Comparison of ENCODE assay signal across 1 cellular context in genomic region chr1:39048745-39049370, GRCh38.
A peak's percentile ranks its signal among the peaks of the same experiment; 100 is the strongest.
TF ChIP-seq lines count a peak whose summit lies in the region.

No MANE protein-coding gene starts in this region.

TF ChIP-seq in HepG2, 621 proteins besides CTCF, POLR2A, EP300 and RAD21 (continued from another document):
- TF ChIP-seq, protein P1, sequence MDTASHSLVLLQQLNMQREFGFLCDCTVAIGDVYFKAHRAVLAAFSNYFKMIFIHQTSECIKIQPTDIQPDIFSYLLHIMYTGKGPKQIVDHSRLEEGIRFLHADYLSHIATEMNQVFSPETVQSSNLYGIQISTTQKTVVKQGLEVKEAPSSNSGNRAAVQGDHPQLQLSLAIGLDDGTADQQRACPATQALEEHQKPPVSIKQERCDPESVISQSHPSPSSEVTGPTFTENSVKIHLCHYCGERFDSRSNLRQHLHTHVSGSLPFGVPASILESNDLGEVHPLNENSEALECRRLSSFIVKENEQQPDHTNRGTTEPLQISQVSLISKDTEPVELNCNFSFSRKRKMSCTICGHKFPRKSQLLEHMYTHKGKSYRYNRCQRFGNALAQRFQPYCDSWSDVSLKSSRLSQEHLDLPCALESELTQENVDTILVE (CRISPR knock-in tag; IDR thresholded peaks at IDR 0.05): no peak
- TF ChIP-seq SATB2 (CRISPR knock-in tag; IDR thresholded peaks at IDR 0.05) (no peak), ZNF230 (CRISPR knock-in tag; IDR thresholded peaks at IDR 0.05) (no peak), ZNF543 (CRISPR knock-in tag; IDR thresholded peaks at IDR 0.05) (no peak), SETDB1 (CRISPR knock-in tag; IDR thresholded peaks at IDR 0.05; ENCODE audit: borderline replicate concordance) (no peak), ZNF615 (CRISPR knock-in tag; IDR thresholded peaks at IDR 0.05; ENCODE audit: borderline replicate concordance) (no peak), FOXK1 (CRISPR knock-in tag; IDR thresholded peaks at IDR 0.05; ENCODE audit: borderline replicate concordance, low read depth) (no peak), ZNF121 (CRISPR knock-in tag; IDR thresholded peaks at IDR 0.05) (peak; percentile 77; the same call in 1 of the 2 replicates), RFX1 (IDR thresholded peaks at IDR 0.05) (no peak), NAIF1 (CRISPR knock-in tag; IDR thresholded peaks at IDR 0.05; ENCODE audit: borderline replicate concordance) (no peak), ZNF160 (CRISPR knock-in tag; IDR thresholded peaks at IDR 0.05) (no peak), ZBTB33 (CRISPR knock-in tag; IDR thresholded peaks at IDR 0.05) (peak; percentile 83; the same call in 1 of the 2 replicates), ZNF550 (CRISPR knock-in tag; IDR thresholded peaks at IDR 0.05; ENCODE audit: borderline replicate concordance) (no peak), SYNCRIP (IDR thresholded peaks at IDR 0.05; ENCODE audit: insufficient read depth, low read depth, low read length) (no peak), ZNF362 (CRISPR knock-in tag; IDR thresholded peaks at IDR 0.05; ENCODE audit: borderline replicate concordance) (peak; percentile 75), ZNF382 (CRISPR knock-in tag; IDR thresholded peaks at IDR 0.05; ENCODE audit: borderline replicate concordance) (no peak), ZNF891 (CRISPR knock-in tag; IDR thresholded peaks at IDR 0.05) (no peak), ZNF251 (CRISPR knock-in tag; IDR thresholded peaks at IDR 0.05) (no peak), TGIF2 (CRISPR knock-in tag; IDR thresholded peaks at IDR 0.05) (no peak), ONECUT2 (CRISPR knock-in tag; IDR thresholded peaks at IDR 0.05) (peak; percentile 36; the same call in 1 of the 2 replicates), HNRNPK (IDR thresholded peaks at IDR 0.05; ENCODE audit: low read depth, low read length, poor library complexity, severe bottlenecking) (no peak), ISX (CRISPR knock-in tag; conservative IDR thresholded peaks at IDR 0.05) (no peak), ZKSCAN8 (CRISPR knock-in tag; IDR thresholded peaks at IDR 0.05; ENCODE audit: borderline replicate concordance) (no peak), AKAP8 (CRISPR knock-in tag; IDR thresholded peaks at IDR 0.05) (no peak), ZC3H4 (CRISPR knock-in tag; IDR thresholded peaks at IDR 0.05; ENCODE audit: borderline replicate concordance) (no peak), MED8 (CRISPR knock-in tag; IDR thresholded peaks at IDR 0.05; ENCODE audit: insufficient replicate concordance) (no peak), HMGA1 (CRISPR knock-in tag; conservative IDR thresholded peaks at IDR 0.05) (no peak), SALL1 (CRISPR knock-in tag; IDR thresholded peaks at IDR 0.05) (0 out of 2 replicates have a peak, but pooled peaks have one; percentile 10), KDM2A (CRISPR knock-in tag; IDR thresholded peaks at IDR 0.05; ENCODE audit: borderline replicate concordance, low read depth) (no peak), MXI1 (IDR thresholded peaks at IDR 0.05; ENCODE audit: borderline replicate concordance, low read depth, low read length) (no peak), ZNF609 (CRISPR knock-in tag; IDR thresholded peaks at IDR 0.05; ENCODE audit: borderline replicate concordance) (no peak), TBX3 (IDR thresholded peaks at IDR 0.05; ENCODE audit: borderline replicate concordance) (no peak), EZH2 (conservative IDR thresholded peaks at IDR 0.05; ENCODE audit: low read depth, low read length) (no peak)
- TF ChIP-seq, protein P2, sequence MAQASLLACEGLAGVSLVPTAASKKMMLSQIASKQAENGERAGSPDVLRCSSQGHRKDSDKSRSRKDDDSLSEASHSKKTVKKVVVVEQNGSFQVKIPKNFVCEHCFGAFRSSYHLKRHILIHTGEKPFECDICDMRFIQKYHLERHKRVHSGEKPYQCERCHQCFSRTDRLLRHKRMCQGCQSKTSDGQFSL (CRISPR knock-in tag; IDR thresholded peaks at IDR 0.05): no peak
- TF ChIP-seq, protein P3, sequence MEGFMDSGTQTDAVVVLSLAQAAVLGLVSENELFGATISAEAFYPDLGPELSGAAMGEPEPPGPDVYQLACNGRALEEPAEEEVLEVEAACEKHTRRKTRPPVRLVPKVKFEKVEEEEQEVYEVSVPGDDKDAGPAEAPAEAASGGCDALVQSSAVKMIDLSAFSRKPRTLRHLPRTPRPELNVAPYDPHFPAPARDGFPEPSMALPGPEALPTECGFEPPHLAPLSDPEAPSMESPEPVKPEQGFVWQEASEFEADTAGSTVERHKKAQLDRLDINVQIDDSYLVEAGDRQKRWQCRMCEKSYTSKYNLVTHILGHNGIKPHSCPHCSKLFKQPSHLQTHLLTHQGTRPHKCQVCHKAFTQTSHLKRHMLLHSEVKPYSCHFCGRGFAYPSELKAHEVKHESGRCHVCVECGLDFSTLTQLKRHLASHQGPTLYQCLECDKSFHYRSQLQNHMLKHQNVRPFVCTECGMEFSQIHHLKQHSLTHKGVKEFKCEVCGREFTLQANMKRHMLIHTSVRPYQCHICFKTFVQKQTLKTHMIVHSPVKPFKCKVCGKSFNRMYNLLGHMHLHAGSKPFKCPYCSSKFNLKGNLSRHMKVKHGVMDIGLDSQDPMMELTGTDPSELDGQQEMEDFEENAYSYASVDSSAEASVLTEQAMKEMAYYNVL (CRISPR knock-in tag; IDR thresholded peaks at IDR 0.05; ENCODE audit: borderline replicate concordance): no peak
- TF ChIP-seq, protein P4, sequence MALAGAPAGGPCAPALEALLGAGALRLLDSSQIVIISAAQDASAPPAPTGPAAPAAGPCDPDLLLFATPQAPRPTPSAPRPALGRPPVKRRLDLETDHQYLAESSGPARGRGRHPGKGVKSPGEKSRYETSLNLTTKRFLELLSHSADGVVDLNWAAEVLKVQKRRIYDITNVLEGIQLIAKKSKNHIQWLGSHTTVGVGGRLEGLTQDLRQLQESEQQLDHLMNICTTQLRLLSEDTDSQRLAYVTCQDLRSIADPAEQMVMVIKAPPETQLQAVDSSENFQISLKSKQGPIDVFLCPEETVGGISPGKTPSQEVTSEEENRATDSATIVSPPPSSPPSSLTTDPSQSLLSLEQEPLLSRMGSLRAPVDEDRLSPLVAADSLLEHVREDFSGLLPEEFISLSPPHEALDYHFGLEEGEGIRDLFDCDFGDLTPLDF (CRISPR knock-in tag; IDR thresholded peaks at IDR 0.05): no peak
- TF ChIP-seq, protein P5, sequence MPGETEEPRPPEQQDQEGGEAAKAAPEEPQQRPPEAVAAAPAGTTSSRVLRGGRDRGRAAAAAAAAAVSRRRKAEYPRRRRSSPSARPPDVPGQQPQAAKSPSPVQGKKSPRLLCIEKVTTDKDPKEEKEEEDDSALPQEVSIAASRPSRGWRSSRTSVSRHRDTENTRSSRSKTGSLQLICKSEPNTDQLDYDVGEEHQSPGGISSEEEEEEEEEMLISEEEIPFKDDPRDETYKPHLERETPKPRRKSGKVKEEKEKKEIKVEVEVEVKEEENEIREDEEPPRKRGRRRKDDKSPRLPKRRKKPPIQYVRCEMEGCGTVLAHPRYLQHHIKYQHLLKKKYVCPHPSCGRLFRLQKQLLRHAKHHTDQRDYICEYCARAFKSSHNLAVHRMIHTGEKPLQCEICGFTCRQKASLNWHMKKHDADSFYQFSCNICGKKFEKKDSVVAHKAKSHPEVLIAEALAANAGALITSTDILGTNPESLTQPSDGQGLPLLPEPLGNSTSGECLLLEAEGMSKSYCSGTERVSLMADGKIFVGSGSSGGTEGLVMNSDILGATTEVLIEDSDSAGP (CRISPR knock-in tag; IDR thresholded peaks at IDR 0.05; ENCODE audit: borderline replicate concordance): no peak
- TF ChIP-seq, protein P6, sequence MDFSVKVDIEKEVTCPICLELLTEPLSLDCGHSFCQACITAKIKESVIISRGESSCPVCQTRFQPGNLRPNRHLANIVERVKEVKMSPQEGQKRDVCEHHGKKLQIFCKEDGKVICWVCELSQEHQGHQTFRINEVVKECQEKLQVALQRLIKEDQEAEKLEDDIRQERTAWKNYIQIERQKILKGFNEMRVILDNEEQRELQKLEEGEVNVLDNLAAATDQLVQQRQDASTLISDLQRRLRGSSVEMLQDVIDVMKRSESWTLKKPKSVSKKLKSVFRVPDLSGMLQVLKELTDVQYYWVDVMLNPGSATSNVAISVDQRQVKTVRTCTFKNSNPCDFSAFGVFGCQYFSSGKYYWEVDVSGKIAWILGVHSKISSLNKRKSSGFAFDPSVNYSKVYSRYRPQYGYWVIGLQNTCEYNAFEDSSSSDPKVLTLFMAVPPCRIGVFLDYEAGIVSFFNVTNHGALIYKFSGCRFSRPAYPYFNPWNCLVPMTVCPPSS (IDR thresholded peaks at IDR 0.05): no peak
